1 cellular context compared by ENCODE assay signal in the genomic region with DNA sequence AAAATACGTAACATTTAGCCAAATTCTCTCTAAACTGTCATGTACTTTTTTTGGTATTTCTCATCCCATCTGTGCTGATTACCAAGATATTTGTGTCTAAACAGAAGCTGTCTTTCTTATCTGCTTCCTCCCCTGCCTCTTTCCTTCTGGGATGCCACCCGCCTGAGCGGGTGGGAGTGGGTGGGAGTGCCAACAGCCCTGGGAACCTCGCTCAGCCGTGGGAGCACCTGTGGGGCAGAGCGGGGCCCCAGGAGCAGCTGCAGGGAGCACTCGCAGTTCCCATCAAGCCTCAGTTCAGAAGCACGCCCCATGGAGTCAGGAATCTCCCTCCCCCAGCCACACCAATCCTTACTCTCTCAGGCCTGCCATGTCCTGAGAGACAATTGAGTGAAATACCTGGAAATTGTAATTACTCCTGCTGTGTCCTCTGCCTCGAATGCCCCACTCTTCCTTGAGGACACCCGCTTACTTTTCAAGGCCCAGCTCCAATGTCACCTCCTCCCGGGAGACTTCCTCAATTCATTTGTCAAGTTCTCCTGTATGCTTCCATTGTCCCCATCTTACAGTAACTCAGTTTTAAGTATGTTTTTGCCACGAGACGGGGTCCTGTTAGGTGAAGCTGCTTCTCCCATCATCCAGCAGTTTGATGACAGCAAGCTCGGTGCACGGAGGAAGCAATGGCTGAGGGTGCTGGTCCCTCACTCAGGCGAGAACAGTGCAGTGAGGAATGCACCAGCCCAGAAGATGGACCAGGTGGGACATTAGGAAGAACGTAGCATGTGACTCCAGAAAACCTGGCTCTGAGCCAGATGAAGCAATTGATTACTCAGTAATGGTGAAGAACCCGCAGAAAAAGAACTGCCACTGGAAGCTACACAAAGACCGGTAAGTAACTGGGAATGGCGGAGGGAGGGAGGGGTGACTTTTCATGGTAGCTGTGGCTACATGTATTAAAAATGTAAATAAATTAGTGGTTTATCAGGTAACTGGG.
TF ChIP-seq lines count a peak whose summit lies in the region.

No MANE protein-coding gene starts in this region.

TF ChIP-seq in K562, 482 proteins besides CTCF, POLR2A, EP300 and RAD21 (continues in another document):
- TF ChIP-seq NR2C1 (IDR thresholded peaks at IDR 0.05) (no peak), NR2C1 (tag; IDR thresholded peaks at IDR 0.05) (no peak), ZNF79 (CRISPR knock-in tag; IDR thresholded peaks at IDR 0.05; ENCODE audit: low read depth) (no peak), CEBPG (CRISPR knock-in tag; IDR thresholded peaks at IDR 0.05) (no peak), CEBPG (tag; conservative IDR thresholded peaks at IDR 0.05 in 1 of 2, IDR thresholded peaks at IDR 0.05 in 1 of 2) (0 out of 4 replicates have a peak, but pooled peaks of 1 of the 2 experiments have one; percentile 23), ETS2 (tag; IDR thresholded peaks at IDR 0.05; ENCODE audit: borderline replicate concordance, poor library complexity, severe bottlenecking) (no peak), TEAD1 (CRISPR knock-in tag; IDR thresholded peaks at IDR 0.05) (no peak), NCOA6 (IDR thresholded peaks at IDR 0.05) (no peak), HIVEP1 (CRISPR knock-in tag; IDR thresholded peaks at IDR 0.05) (no peak), ZNF121 (CRISPR knock-in tag; conservative IDR thresholded peaks at IDR 0.05) (no peak), PHB2 (IDR thresholded peaks at IDR 0.05; ENCODE audit: low read depth) (no peak), CEBPB (tag; IDR thresholded peaks at IDR 0.05) (0 out of 2 replicates have a peak, but pooled peaks have one; percentile 10), HDAC6 (IDR thresholded peaks at IDR 0.05; ENCODE audit: low read depth, low read length) (no peak), CHD2 (IDR thresholded peaks at IDR 0.05; ENCODE audit: low read depth, low read length) (no peak), TARDBP (IDR thresholded peaks at IDR 0.05) (no peak), ARHGAP35 (IDR thresholded peaks at IDR 0.05; ENCODE audit: partially characterized antibody) (no peak), HNRNPLL (IDR thresholded peaks at IDR 0.05; ENCODE audit: low read depth, low read length, poor library complexity, severe bottlenecking) (no peak), ZNF146 (CRISPR knock-in tag; IDR thresholded peaks at IDR 0.05; ENCODE audit: unreplicated experiment) (no peak), KLF1 (tag; IDR thresholded peaks at IDR 0.05) (no peak), ZNF76 (CRISPR knock-in tag; IDR thresholded peaks at IDR 0.05; ENCODE audit: borderline replicate concordance) (no peak), SRSF9 (IDR thresholded peaks at IDR 0.05; ENCODE audit: borderline replicate concordance, low read depth, low read length) (no peak), HDAC8 (tag; IDR thresholded peaks at IDR 0.05) (no peak), NFIC (IDR thresholded peaks at IDR 0.05) (peak; percentile 96), ZNF551 (CRISPR knock-in tag; IDR thresholded peaks at IDR 0.05) (no peak), MYC (IDR thresholded peaks at IDR 0.05; ENCODE audit: low read depth, low read length) (peak; percentile 2; the same call in 1 of the 2 replicates), MYC (CRISPR knock-in tag; IDR thresholded peaks at IDR 0.05; ENCODE audit: borderline replicate concordance, low read depth) (no peak), SP1 (CRISPR knock-in tag; IDR thresholded peaks at IDR 0.05) (no peak), MED1 (CRISPR knock-in tag; IDR thresholded peaks at IDR 0.05; ENCODE audit: borderline replicate concordance) (no peak), GABPB1 (CRISPR knock-in tag; IDR thresholded peaks at IDR 0.05) (no peak), ZZZ3 (IDR thresholded peaks at IDR 0.05) (no peak), PRPF4 (IDR thresholded peaks at IDR 0.05; ENCODE audit: insufficient read depth, low read depth, low read length, poor library complexity, severe bottlenecking) (no peak), GTF2E2 (tag; IDR thresholded peaks at IDR 0.05) (no peak), LARP7 (IDR thresholded peaks at IDR 0.05) (no peak), NCOA1 (IDR thresholded peaks at IDR 0.05; ENCODE audit: low read depth) (no peak), ETV1 (tag; conservative IDR thresholded peaks at IDR 0.05; ENCODE audit: low read depth) (no peak), ATF1 (CRISPR knock-in tag; IDR thresholded peaks at IDR 0.05) (no peak), ATF1 (tag; IDR thresholded peaks at IDR 0.05) (no peak), ZNF583 (CRISPR knock-in tag; IDR thresholded peaks at IDR 0.05) (no peak), NFE2 (IDR thresholded peaks at IDR 0.05; ENCODE audit: low read depth) (no peak), RB1 (IDR thresholded peaks at IDR 0.05; ENCODE audit: low read depth) (no peak), ZNF830 (CRISPR knock-in tag; IDR thresholded peaks at IDR 0.05) (no peak), TOE1 (IDR thresholded peaks at IDR 0.05; ENCODE audit: borderline replicate concordance) (no peak), TOE1 (CRISPR knock-in tag; IDR thresholded peaks at IDR 0.05; ENCODE audit: borderline replicate concordance, low read depth) (no peak), TAF15 (IDR thresholded peaks at IDR 0.05; ENCODE audit: low read depth, low read length) (no peak), SPI1 (IDR thresholded peaks at IDR 0.05; ENCODE audit: borderline replicate concordance, low read depth, low read length) (peak; percentile 55; the same call in 1 of the 2 replicates), ZFP36 (IDR thresholded peaks at IDR 0.05; ENCODE audit: low read depth, low read length, partially characterized antibody) (peak; percentile 77)
- TF ChIP-seq, protein P1, sequence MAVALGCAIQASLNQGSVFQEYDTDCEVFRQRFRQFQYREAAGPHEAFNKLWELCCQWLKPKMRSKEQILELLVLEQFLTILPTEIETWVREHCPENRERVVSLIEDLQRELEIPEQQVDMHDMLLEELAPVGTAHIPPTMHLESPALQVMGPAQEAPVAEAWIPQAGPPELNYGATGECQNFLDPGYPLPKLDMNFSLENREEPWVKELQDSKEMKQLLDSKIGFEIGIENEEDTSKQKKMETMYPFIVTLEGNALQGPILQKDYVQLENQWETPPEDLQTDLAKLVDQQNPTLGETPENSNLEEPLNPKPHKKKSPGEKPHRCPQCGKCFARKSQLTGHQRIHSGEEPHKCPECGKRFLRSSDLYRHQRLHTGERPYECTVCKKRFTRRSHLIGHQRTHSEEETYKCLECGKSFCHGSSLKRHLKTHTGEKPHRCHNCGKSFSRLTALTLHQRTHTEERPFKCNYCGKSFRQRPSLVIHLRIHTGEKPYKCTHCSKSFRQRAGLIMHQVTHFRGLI (CRISPR knock-in tag; IDR thresholded peaks at IDR 0.05): no peak
- TF ChIP-seq, protein P2, sequence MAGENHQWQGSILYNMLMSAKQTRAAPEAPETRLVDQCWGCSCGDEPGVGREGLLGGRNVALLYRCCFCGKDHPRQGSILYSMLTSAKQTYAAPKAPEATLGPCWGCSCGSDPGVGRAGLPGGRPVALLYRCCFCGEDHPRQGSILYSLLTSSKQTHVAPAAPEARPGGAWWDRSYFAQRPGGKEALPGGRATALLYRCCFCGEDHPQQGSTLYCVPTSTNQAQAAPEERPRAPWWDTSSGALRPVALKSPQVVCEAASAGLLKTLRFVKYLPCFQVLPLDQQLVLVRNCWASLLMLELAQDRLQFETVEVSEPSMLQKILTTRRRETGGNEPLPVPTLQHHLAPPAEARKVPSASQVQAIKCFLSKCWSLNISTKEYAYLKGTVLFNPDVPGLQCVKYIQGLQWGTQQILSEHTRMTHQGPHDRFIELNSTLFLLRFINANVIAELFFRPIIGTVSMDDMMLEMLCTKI (IDR thresholded peaks at IDR 0.05; ENCODE audit: partially characterized antibody): no peak
- TF ChIP-seq, protein P3, sequence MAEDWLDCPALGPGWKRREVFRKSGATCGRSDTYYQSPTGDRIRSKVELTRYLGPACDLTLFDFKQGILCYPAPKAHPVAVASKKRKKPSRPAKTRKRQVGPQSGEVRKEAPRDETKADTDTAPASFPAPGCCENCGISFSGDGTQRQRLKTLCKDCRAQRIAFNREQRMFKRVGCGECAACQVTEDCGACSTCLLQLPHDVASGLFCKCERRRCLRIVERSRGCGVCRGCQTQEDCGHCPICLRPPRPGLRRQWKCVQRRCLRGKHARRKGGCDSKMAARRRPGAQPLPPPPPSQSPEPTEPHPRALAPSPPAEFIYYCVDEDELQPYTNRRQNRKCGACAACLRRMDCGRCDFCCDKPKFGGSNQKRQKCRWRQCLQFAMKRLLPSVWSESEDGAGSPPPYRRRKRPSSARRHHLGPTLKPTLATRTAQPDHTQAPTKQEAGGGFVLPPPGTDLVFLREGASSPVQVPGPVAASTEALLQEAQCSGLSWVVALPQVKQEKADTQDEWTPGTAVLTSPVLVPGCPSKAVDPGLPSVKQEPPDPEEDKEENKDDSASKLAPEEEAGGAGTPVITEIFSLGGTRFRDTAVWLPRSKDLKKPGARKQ (CRISPR knock-in tag; IDR thresholded peaks at IDR 0.05): no peak
- TF ChIP-seq, protein P4, sequence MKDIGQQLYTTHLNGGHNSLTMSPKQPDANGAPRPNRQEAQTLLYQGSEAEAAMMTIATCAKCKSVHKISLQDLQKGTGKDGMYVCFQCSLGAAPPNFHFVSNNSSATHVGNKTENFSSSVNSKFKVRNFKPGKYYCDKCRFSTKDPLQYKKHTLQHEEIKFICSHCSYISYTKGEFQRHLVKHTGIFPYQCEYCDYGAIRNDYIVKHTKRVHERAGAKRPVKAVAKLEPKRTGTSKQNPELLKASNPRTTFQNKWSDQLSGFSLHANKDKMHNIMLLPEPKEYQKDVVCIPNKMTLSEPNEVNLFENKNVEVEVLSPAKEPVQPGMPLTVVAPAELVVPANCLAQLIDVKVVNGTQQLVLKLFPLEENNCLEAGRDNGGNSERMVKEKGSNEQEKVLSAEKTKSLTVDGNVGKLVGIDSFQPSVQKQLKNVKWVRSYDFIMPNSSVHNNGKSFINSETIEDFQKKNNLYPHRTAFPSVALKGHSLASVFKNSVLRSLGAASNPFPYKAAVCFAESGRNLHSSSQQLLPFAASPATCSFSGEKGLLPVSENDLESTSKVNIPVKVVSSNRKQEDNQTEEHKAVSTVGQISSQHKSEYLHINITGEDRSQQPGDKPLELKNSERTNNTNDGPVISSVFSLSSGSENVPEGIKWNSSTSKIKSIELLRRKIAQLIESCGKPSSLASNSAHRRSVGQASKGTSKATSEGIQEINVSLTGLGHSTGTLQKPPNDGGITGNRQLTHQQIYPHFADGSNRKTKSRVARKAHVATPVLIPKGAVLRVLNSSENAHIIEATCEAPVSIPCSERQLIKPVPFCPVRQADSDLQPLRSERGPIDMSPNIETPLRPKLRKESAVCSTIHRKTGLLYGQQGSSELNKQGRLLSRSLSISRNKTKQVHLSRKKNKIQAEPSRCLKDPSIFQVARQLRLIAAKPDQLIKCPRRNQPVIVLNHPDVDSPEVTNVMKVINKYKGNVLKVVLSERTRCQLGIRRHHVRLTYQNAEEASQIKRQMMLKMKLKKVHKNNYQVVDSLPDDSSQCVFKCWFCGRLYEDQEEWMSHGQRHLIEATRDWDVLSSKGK (CRISPR knock-in tag; IDR thresholded peaks at IDR 0.05): no peak
- TF ChIP-seq, protein P5, sequence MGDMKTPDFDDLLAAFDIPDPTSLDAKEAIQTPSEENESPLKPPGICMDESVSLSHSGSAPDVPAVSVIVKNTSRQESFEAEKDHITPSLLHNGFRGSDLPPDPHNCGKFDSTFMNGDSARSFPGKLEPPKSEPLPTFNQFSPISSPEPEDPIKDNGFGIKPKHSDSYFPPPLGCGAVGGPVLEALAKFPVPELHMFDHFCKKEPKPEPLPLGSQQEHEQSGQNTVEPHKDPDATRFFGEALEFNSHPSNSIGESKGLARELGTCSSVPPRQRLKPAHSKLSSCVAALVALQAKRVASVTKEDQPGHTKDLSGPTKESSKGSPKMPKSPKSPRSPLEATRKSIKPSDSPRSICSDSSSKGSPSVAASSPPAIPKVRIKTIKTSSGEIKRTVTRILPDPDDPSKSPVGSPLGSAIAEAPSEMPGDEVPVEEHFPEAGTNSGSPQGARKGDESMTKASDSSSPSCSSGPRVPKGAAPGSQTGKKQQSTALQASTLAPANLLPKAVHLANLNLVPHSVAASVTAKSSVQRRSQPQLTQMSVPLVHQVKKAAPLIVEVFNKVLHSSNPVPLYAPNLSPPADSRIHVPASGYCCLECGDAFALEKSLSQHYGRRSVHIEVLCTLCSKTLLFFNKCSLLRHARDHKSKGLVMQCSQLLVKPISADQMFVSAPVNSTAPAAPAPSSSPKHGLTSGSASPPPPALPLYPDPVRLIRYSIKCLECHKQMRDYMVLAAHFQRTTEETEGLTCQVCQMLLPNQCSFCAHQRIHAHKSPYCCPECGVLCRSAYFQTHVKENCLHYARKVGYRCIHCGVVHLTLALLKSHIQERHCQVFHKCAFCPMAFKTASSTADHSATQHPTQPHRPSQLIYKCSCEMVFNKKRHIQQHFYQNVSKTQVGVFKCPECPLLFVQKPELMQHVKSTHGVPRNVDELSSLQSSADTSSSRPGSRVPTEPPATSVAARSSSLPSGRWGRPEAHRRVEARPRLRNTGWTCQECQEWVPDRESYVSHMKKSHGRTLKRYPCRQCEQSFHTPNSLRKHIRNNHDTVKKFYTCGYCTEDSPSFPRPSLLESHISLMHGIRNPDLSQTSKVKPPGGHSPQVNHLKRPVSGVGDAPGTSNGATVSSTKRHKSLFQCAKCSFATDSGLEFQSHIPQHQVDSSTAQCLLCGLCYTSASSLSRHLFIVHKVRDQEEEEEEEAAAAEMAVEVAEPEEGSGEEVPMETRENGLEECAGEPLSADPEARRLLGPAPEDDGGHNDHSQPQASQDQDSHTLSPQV (IDR thresholded peaks at IDR 0.05): no peak
- TF ChIP-seq, protein P6, sequence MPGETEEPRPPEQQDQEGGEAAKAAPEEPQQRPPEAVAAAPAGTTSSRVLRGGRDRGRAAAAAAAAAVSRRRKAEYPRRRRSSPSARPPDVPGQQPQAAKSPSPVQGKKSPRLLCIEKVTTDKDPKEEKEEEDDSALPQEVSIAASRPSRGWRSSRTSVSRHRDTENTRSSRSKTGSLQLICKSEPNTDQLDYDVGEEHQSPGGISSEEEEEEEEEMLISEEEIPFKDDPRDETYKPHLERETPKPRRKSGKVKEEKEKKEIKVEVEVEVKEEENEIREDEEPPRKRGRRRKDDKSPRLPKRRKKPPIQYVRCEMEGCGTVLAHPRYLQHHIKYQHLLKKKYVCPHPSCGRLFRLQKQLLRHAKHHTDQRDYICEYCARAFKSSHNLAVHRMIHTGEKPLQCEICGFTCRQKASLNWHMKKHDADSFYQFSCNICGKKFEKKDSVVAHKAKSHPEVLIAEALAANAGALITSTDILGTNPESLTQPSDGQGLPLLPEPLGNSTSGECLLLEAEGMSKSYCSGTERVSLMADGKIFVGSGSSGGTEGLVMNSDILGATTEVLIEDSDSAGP (CRISPR knock-in tag; IDR thresholded peaks at IDR 0.05): no peak
- TF ChIP-seq, protein P7, sequence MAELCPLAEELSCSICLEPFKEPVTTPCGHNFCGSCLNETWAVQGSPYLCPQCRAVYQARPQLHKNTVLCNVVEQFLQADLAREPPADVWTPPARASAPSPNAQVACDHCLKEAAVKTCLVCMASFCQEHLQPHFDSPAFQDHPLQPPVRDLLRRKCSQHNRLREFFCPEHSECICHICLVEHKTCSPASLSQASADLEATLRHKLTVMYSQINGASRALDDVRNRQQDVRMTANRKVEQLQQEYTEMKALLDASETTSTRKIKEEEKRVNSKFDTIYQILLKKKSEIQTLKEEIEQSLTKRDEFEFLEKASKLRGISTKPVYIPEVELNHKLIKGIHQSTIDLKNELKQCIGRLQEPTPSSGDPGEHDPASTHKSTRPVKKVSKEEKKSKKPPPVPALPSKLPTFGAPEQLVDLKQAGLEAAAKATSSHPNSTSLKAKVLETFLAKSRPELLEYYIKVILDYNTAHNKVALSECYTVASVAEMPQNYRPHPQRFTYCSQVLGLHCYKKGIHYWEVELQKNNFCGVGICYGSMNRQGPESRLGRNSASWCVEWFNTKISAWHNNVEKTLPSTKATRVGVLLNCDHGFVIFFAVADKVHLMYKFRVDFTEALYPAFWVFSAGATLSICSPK (IDR thresholded peaks at IDR 0.05; ENCODE audit: borderline replicate concordance): no peak
